In genomic region chr9:114395768-114396167, GRCh38 we compare ENCODE assay signal across 14 cellular contexts. TPM values are rescaled to one million over a fixed set of nuclear protein-coding genes. Genes with fewer than 3 reads are reported as not detected.
DNase-seq lines count a peak whose midpoint lies in the region; ATAC-seq and TF ChIP-seq lines count a peak whose summit lies in the region.
"Had no signal": no experiment of that assay in that cellular context is flagged by ENCODE, and none has a peak within 500 bp of the region (broad histone marks: within the 10 kb centered on the region; RNA-seq: fewer than 3 reads in every experiment).

No MANE protein-coding gene starts in this region.

- no TSS peak for BruUV-seq in MCF 10A (replicated peaks; lab: Mats Ljungman, UMichigan)

- H3K36me3 ChIP-seq in breast epithelium (no peaks in the 10 kb centered on the region), lower lobe of right lung (no peaks in the 10 kb centered on the region), upper lobe of left lung (no peaks in the 10 kb centered on the region), gastrocnemius medialis (no peaks in the 10 kb centered on the region)
- H3K36me3 ChIP-seq: Peyer's patch had no signal

- peaks cover 9% of the 10 kb centered on the region for H3K4me1 Mint-ChIP-seq in MCF 10A (ENCODE audit: insufficient read depth, unreplicated experiment)
- H3K4me1 Mint-ChIP-seq in activated T-helper 17 cell treated with anti-CD3 and anti-CD28 coated beads, Interleukin-2, amount 50 U/mL, for 72 hours = peaks cover 40% of the 10 kb centered on the region

- no peak for ATAC-seq in activated T-helper 17 cell treated with anti-CD3 and anti-CD28 coated beads, Interleukin-2, amount 50 U/mL, for 72 hours (replicated peaks)
- no peak for ATAC-seq in lower lobe of right lung
- no peak for ATAC-seq in upper lobe of left lung (ENCODE audit: low FRiP score in 2 of 2)
- ATAC-seq in GM21529 (IDR thresholded peaks at IDR 0.05; ENCODE audit: unreplicated experiment) = no peak
- ATAC-seq in gastrocnemius medialis = no peak

- no peaks in the 10 kb centered on the region for H3K9me3 Mint-ChIP-seq in MCF 10A (ENCODE audit: unreplicated experiment)
- no peaks in the 10 kb centered on the region for H3K9me3 Mint-ChIP-seq in activated T-helper 17 cell treated with anti-CD3 and anti-CD28 coated beads, Interleukin-2, amount 50 U/mL, for 72 hours

- no peak overlapping the region for H3K4me3 Mint-ChIP-seq in MCF 10A (ENCODE audit: unreplicated experiment)
- peak overlapping the region; percentile 89 for H3K4me3 Mint-ChIP-seq in activated T-helper 17 cell treated with anti-CD3 and anti-CD28 coated beads, Interleukin-2, amount 50 U/mL, for 72 hours

- no peak for TF ChIP-seq CTCF in breast epithelium (IDR thresholded peaks at IDR 0.05)
- no peak for TF ChIP-seq CTCF in MCF 10A (IDR thresholded peaks at IDR 0.05; ENCODE audit: unreplicated experiment)
- no peak for TF ChIP-seq CTCF in lower lobe of right lung (IDR thresholded peaks at IDR 0.05)
- TF ChIP-seq CTCF in upper lobe of left lung (IDR thresholded peaks at IDR 0.05) = no peak
- no peak for TF ChIP-seq CTCF in gastrocnemius medialis (IDR thresholded peaks at IDR 0.05 in 4 of 5, conservative IDR thresholded peaks at IDR 0.05 in 1 of 5)

- H3K4me3 ChIP-seq in breast epithelium (no peak overlapping the region), lower lobe of right lung (no peak overlapping the region), upper lobe of left lung (no peak overlapping the region), gastrocnemius medialis (no peak overlapping the region)
- H3K4me3 ChIP-seq: lung, Peyer's patch had no signal

- H3K27me3 ChIP-seq in breast epithelium (no peaks in the 10 kb centered on the region), lower lobe of right lung (ENCODE audit: low read depth) (no peaks in the 10 kb centered on the region), upper lobe of left lung (no peaks in the 10 kb centered on the region), gastrocnemius medialis (no peaks in the 10 kb centered on the region)
- H3K27me3 ChIP-seq: Peyer's patch had no signal

- CTCF ChIA-PET in MCF 10A (lab: Yijun Ruan, JAX) = interaction anchor here (0.6 to 3.7 kb wide), 9 partner anchors 9 to 257 kb away, joined by 3 to 23 read pairs (median 3); no protein-coding TSS in a partner anchor

- no peak overlapping the region for H3K27ac Mint-ChIP-seq in MCF 10A (ENCODE audit: low read depth, unreplicated experiment)
- H3K27ac Mint-ChIP-seq in activated T-helper 17 cell treated with anti-CD3 and anti-CD28 coated beads, Interleukin-2, amount 50 U/mL, for 72 hours = peak overlapping the region; percentile 30

- peak overlapping the region; percentile 48 to 93 for H3K27ac ChIP-seq in breast epithelium
- peak overlapping the region; percentile 53 for H3K27ac ChIP-seq in lower lobe of right lung
- peak overlapping the region in 3 of 4 donors; percentile 4 to 91 (median 68) for H3K27ac ChIP-seq in upper lobe of left lung
- peak overlapping the region in 1 of 4 donors; percentile 27 for H3K27ac ChIP-seq in gastrocnemius medialis

- POLR2A ChIA-PET in MCF 10A (lab: Yijun Ruan, JAX) = no interaction called here

- H3K9me3 ChIP-seq in breast epithelium = no peaks in the 10 kb centered on the region
- no peaks in the 10 kb centered on the region for H3K9me3 ChIP-seq in lower lobe of right lung
- no peaks in the 10 kb centered on the region for H3K9me3 ChIP-seq in upper lobe of left lung
- H3K9me3 ChIP-seq in gastrocnemius medialis = no peaks in the 10 kb centered on the region
- H3K9me3 ChIP-seq: Peyer's patch had no signal

- in situ Hi-C loops in gastrocnemius medialis (cut with MboI; ENCODE audit: low sequenced_read_pairs in 4 of 4) = no loop called here

- TF ChIP-seq EP300 in upper lobe of left lung (IDR thresholded peaks at IDR 0.05) = no peak

- DNase-seq in breast epithelium (ENCODE audit: low spot score in 2 of 2) (no peak), MCF 10A (ENCODE audit: unreplicated experiment) (no peak), lower lobe of right lung (no peak), upper lobe of left lung (no peak), kidney tubule cell (ENCODE audit: low spot score) (no peak), gastrocnemius medialis (no peak)
- DNase-seq: DND-41, GOT3, NCI-H345, Peyer's patch, T-helper 9 cell had no signal

- peaks cover 7% of the 10 kb centered on the region for H3K36me3 Mint-ChIP-seq in MCF 10A (ENCODE audit: insufficient read depth, unreplicated experiment)
- peaks cover 65% of the 10 kb centered on the region for H3K36me3 Mint-ChIP-seq in activated T-helper 17 cell treated with anti-CD3 and anti-CD28 coated beads, Interleukin-2, amount 50 U/mL, for 72 hours (ENCODE audit: low read depth)

- intact Hi-C loops in breast epithelium (cut with DNase I; ENCODE audit: low total_unique reads) = loop anchor here (10.0 kb wide), 1 partner anchor 479 kb away; no protein-coding TSS in a partner anchor
- intact Hi-C loops in MCF 10A (cut with micrococcal nuclease) = no loop called here
- intact Hi-C loops in lower lobe of right lung (cut with DNase I) = no loop called here
- intact Hi-C loops in gastrocnemius medialis (cut with DNase I; ENCODE audit: low total_unique reads) = no loop called here

- peaks cover 6 to 23% of the 10 kb centered on the region in 2 donors for H3K4me1 ChIP-seq in breast epithelium
- H3K4me1 ChIP-seq in lower lobe of right lung = peaks cover 68% of the 10 kb centered on the region
- H3K4me1 ChIP-seq in upper lobe of left lung = peaks cover 35 to 71% (median 47%) of the 10 kb centered on the region in 4 donors
- H3K4me1 ChIP-seq in gastrocnemius medialis = peaks cover 0 to 7% of the 10 kb centered on the region in 2 donors

- TF ChIP-seq POLR2A in breast epithelium (IDR thresholded peaks at IDR 0.05) (no peak), upper lobe of left lung (IDR thresholded peaks at IDR 0.05) (no peak), gastrocnemius medialis (IDR thresholded peaks at IDR 0.05) (no peak)

- H3K27me3 Mint-ChIP-seq in MCF 10A (ENCODE audit: insufficient read depth, unreplicated experiment) = no peaks in the 10 kb centered on the region
- no peaks in the 10 kb centered on the region for H3K27me3 Mint-ChIP-seq in activated T-helper 17 cell treated with anti-CD3 and anti-CD28 coated beads, Interleukin-2, amount 50 U/mL, for 72 hours

- WGBS in upper lobe of left lung, 2 donors = 91 to 98% methylated on average over 5 of the region's 5 CpGs

RNA-seq across cellular contexts. Expression of gene AKNA, which starts 8.0 kb away (rescaled TPM):
- total RNA-seq in breast epithelium = 10 to 100 TPM; 20.1 to 52.0 (median 35.7) TPM
- total RNA-seq in MCF 10A (2022) = 10.7 and 10.9 TPM in 2 replicates
- total RNA-seq in activated T-helper 17 cell treated with anti-CD3 and anti-CD28 coated beads, Interleukin-2, amount 50 U/mL, for 72 hours = 100 to 1,000 TPM; 169 to 184 TPM
- 66.9 TPM for total RNA-seq in lower lobe of right lung
- 100 to 1,000 TPM in 1 of 6 donors, 10 to 100 TPM in 5; 38.3 to 152 (median 61.5) TPM for total RNA-seq in upper lobe of left lung
- total RNA-seq in gastrocnemius medialis = 1 to 10 TPM; 2.8 to 5.7 (median 3.8) TPM
